ENCODE assay signal across 23 cellular contexts in genomic region chr5:135835766-135836165, GRCh38. TPM values are rescaled to one million over a fixed set of nuclear protein-coding genes. Genes with fewer than 3 reads are reported as not detected.
"Had no signal": no experiment of that assay in that cellular context is flagged by ENCODE, and none has a peak within 500 bp of the region (broad histone marks: within the 10 kb centered on the region; RNA-seq: fewer than 3 reads in every experiment).

No MANE protein-coding gene starts in this region.

- H3K9ac ChIP-seq: parathyroid adenoma had no signal

- H3K4me3 ChIP-seq: mucosa of descending colon had no signal

- H3K79me2 ChIP-seq: parathyroid adenoma had no signal

- H3K36me3 ChIP-seq: tibial artery had no signal

- H3K27ac ChIP-seq: epithelial cell of prostate, parathyroid adenoma, tibial artery had no signal

- H3K9me3 ChIP-seq: mucosa of descending colon had no signal

- DNase-seq: activated CD4-positive, alpha-beta memory T cell treated with anti-CD3 and anti-CD28 coated beads for 36 hours; activated CD4-positive, CD25-positive, alpha-beta regulatory T cell treated with anti-CD3 and anti-CD28 coated beads, Interleukin-2, amount 50 U/mL, for 72 hours; activated naive CD8-positive, alpha-beta T cell treated with anti-CD3 and anti-CD28 coated beads for 36 hours; activated T-cell treated with anti-CD3 and anti-CD28 coated beads, Interleukin-2, amount 50 U/mL, for 4 hours; central memory CD4-positive, alpha-beta T cell; cortex of kidney; effector memory CD8-positive, alpha-beta T cell; foreskin melanocyte; naive thymus-derived CD4-positive, alpha-beta T cell; stimulated activated CD4-positive, alpha-beta T cell treated with anti-CD3 and anti-CD28 coated beads, Interleukin-15, amount 100 ng/mL, for 24 hours; stimulated activated CD4-positive, alpha-beta T cell treated with anti-CD3 and anti-CD28 coated beads, Interleukin-4, amount 100 ng/mL, for 1 hour; stimulated activated naive CD4-positive, alpha-beta T cell; T-helper 1 cell; T1000; tibial artery had no signal

RNA-seq across cellular contexts. Expression of gene SLC25A48, which starts 1.3 kb away (rescaled TPM):
- total RNA-seq: activated CD4-positive, alpha-beta memory T cell treated with anti-CD3 and anti-CD28 coated beads for 36 hours; activated naive CD8-positive, alpha-beta T cell treated with anti-CD3 and anti-CD28 coated beads for 36 hours; activated T-cell treated with anti-CD3 and anti-CD28 coated beads, Interleukin-2, amount 50 U/mL, for 4 hours; fibroblast of lung; naive thymus-derived CD4-positive, alpha-beta T cell; renal cortical epithelial cell had no signal
- polyA plus RNA-seq: fibroblast of lung; naive thymus-derived CD4-positive, alpha-beta T cell had no signal

RNA-seq across cellular contexts. Expression of gene IL9, which starts 59.9 kb away (rescaled TPM):
- total RNA-seq: activated naive CD8-positive, alpha-beta T cell treated with anti-CD3 and anti-CD28 coated beads for 36 hours; fibroblast of lung; left colon; mammary epithelial cell; mucosa of descending colon; renal cortical epithelial cell; subcutaneous adipose tissue had no signal
- polyA plus RNA-seq: fibroblast of lung; mammary epithelial cell; naive thymus-derived CD4-positive, alpha-beta T cell had no signal
